Comparison of ENCODE assay signal across 19 cellular contexts in the genomic region with DNA sequence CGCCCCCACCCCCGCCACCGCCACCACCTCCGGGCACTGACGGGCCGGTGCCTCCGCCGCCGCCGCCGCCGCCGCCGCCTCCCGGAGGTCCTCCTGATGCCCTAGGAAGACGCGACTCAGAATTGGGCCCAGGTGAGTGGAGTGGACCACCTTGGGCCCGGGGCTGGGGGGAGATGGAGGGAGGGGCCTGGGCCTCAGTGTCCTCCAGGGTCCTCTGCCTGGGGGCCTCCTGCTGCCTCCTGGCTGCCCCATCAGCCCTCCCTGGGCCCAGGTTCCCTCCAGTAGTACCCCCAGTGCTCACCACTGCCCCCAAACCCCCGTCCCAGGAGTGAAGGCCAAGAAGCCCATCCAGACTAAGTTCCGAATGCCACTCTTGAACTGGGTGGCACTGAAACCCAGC. TPM values are rescaled to one million over a fixed set of nuclear protein-coding genes. Genes with fewer than 3 reads are reported as not detected.
DNase-seq lines count a peak whose midpoint lies in the region; ATAC-seq and TF ChIP-seq lines count a peak whose summit lies in the region.
"Had no signal": no experiment of that assay in that cellular context is flagged by ENCODE, and none has a peak within 500 bp of the region (broad histone marks: within the 10 kb centered on the region; RNA-seq: fewer than 3 reads in every experiment).

No MANE protein-coding gene starts in this region.

- H3K4me3 ChIP-seq in AG04450 (ENCODE audit: low read depth, low read length) (no peak overlapping the region), neural progenitor cell (peak overlapping the region; percentile 65)
- no peak overlapping the region for H3K4me3 ChIP-seq in effector memory CD4-positive, alpha-beta T cell (ENCODE audit: insufficient read depth, low read depth, low read length, poor library complexity, severe bottlenecking)

- no peak overlapping the region for H2BK12ac ChIP-seq in H9 (ENCODE audit: insufficient read length, low read depth, low read length)

- H3K14ac ChIP-seq in H9 (ENCODE audit: insufficient read depth, low read length) = no peak overlapping the region

- no peak overlapping the region for H3K56ac ChIP-seq in H9 (ENCODE audit: insufficient read length, low read depth, low read length)

- ATAC-seq in left lobe of liver = no peak
- ATAC-seq: naive thymus-derived CD4-positive, alpha-beta T cell had no signal

- H2AFZ ChIP-seq in H9 (ENCODE audit: low read length) (no peak overlapping the region), neural progenitor cell (replicated peaks) (no peak overlapping the region)

- H3K9me3 ChIP-seq in AG04450 (ENCODE audit: control insufficient read depth, insufficient read depth, low read length) (no peaks in the 10 kb centered on the region; the same call in 1 of the 2 replicates), H9 (ENCODE audit: control insufficient read depth, low read depth, low read length) (no peaks in the 10 kb centered on the region), neural progenitor cell (ENCODE audit: low read depth) (no peaks in the 10 kb centered on the region)
- no peaks in the 10 kb centered on the region for H3K9me3 ChIP-seq in effector memory CD4-positive, alpha-beta T cell (ENCODE audit: control insufficient read depth, low read length)
- H3K9me3 ChIP-seq: sigmoid colon had no signal

- DNase-seq in AG04450 (ENCODE audit: low read depth, low spot score) (no peak), H9 (no peak), neural progenitor cell (ENCODE audit: low spot score) (no peak), T-helper 9 cell (no peak), DMS79 treated with DMSO at 0.1 percent for 48 hours (lab: John Stamatoyannopoulos, UW) (no peak), left lobe of liver (ENCODE audit: low spot score) (no peak), NCI-H526 (lab: John Stamatoyannopoulos, UW) (no peak)
- no peak for DNase-seq in effector memory CD4-positive, alpha-beta T cell
- DNase-seq: activated CD4-positive, alpha-beta T cell treated with anti-CD3 and anti-CD28 coated beads, Interleukin-2, amount 50 U/mL, for 4 hours; activated effector memory CD4-positive, alpha-beta T cell treated with anti-CD3 and anti-CD28 coated beads, Interleukin-2, amount 50 U/mL, for 16 hours; AML-193; naive thymus-derived CD4-positive, alpha-beta T cell; NCI-H1092; SHP77; sigmoid colon; stimulated activated naive CD4-positive, alpha-beta T cell treated with Interleukin-2 at 50 U/mL for 16 hours; T1000 had no signal

- H4K20me1 ChIP-seq in H9 (ENCODE audit: control insufficient read depth, insufficient read depth, insufficient read length) (no peaks in the 10 kb centered on the region), neural progenitor cell (ENCODE audit: low read depth) (peaks cover 8% of the 10 kb centered on the region)

- peaks cover 96% of the 10 kb centered on the region for H3K36me3 ChIP-seq in effector memory CD4-positive, alpha-beta T cell (ENCODE audit: control insufficient read depth, insufficient read depth, low read length)
- H3K36me3 ChIP-seq in neural progenitor cell = no peaks in the 10 kb centered on the region
- H3K36me3 ChIP-seq: sigmoid colon had no signal

- no peak overlapping the region for H3K4ac ChIP-seq in H9 (ENCODE audit: low read depth, low read length)

- peaks cover 3% of the 10 kb centered on the region; the same call in 1 of the 2 replicates for H3K4me1 ChIP-seq in H9 (ENCODE audit: insufficient read depth, low read length)
- peaks cover 20% of the 10 kb centered on the region for H3K4me1 ChIP-seq in effector memory CD4-positive, alpha-beta T cell (ENCODE audit: control insufficient read depth, insufficient read depth, low read length, poor library complexity, severe bottlenecking)
- peaks cover 14% of the 10 kb centered on the region for H3K4me1 ChIP-seq in neural progenitor cell

- no peak overlapping the region for H4K91ac ChIP-seq in H9 (ENCODE audit: insufficient read length, low read depth, low read length)

- no peak overlapping the region for H3K9ac ChIP-seq in H9 (ENCODE audit: extremely low read depth, insufficient read length, low read length)
- H3K9ac ChIP-seq in neural progenitor cell = no peak overlapping the region

- H4K8ac ChIP-seq in H9 (replicated peaks; ENCODE audit: insufficient read length, low read depth, low read length) = no peak overlapping the region

- no peak overlapping the region for H2BK20ac ChIP-seq in H9 (ENCODE audit: low read depth, low read length, poor library complexity, severe bottlenecking)

- no peak overlapping the region for H3K4me2 ChIP-seq in H9 (ENCODE audit: insufficient read depth, insufficient read length, low read length)
- peak overlapping the region; percentile 99 for H3K4me2 ChIP-seq in neural progenitor cell

- H3K36me3 Mint-ChIP-seq in H9 (ENCODE audit: insufficient read depth in 1 of 3, low read depth in 3 of 3) (peaks cover 0 to 4% (median 0%) of the 10 kb centered on the region in 3 experiments; a peak in 2 of 7 replicates), neural progenitor cell (no peaks in the 10 kb centered on the region)

- H2BK15ac ChIP-seq in H9 (ENCODE audit: low read depth, low read length) = no peak overlapping the region

- no peak overlapping the region for H3T11ph ChIP-seq in H9 (ENCODE audit: low read length)

- H2BK120ac ChIP-seq in H9 (ENCODE audit: low read depth, low read length, poor library complexity, severe bottlenecking) = no peak overlapping the region

- no peaks in the 10 kb centered on the region for H3K79me2 ChIP-seq in H9 (ENCODE audit: insufficient read depth, low read length)
- H3K79me2 ChIP-seq in neural progenitor cell (ENCODE audit: low read depth) = no peaks in the 10 kb centered on the region

- H3K27ac ChIP-seq in AG04450 (ENCODE audit: low read depth, low read length) = peak overlapping the region; percentile 21
- no peak overlapping the region for H3K27ac ChIP-seq in H9 (ENCODE audit: insufficient read length, low read depth, low read length)
- H3K27ac ChIP-seq in effector memory CD4-positive, alpha-beta T cell (ENCODE audit: insufficient read depth, low read length, poor library complexity, severe bottlenecking) = peak overlapping the region; percentile 28
- H3K27ac ChIP-seq in neural progenitor cell = no peak overlapping the region
- H3K27ac ChIP-seq: sigmoid colon had no signal

- TF ChIP-seq CTCF in AG04450 (IDR thresholded peaks at IDR 0.05; ENCODE audit: low read depth, low read length) (no peak), H9 (conservative IDR thresholded peaks at IDR 0.05) (no peak), neural progenitor cell (IDR thresholded peaks at IDR 0.05) (no peak)

- H3K4me3 Mint-ChIP-seq in H9 (peak overlapping the region; percentile 60 to 76), neural progenitor cell (peak overlapping the region; percentile 82)
- H3K4me3 Mint-ChIP-seq: IgD-negative memory B cell; naive thymus-derived CD4-positive, alpha-beta T cell had no signal

- H3K9me3 Mint-ChIP-seq in H9 (no peaks in the 10 kb centered on the region; a peak in 1 of 5 replicates), neural progenitor cell (no peaks in the 10 kb centered on the region)
- H3K9me3 Mint-ChIP-seq: IgD-negative memory B cell; naive thymus-derived CD4-positive, alpha-beta T cell had no signal

- H3K27me3 Mint-ChIP-seq in H9 (ENCODE audit: low read depth) (peaks cover 63% of the 10 kb centered on the region), neural progenitor cell (ENCODE audit: insufficient read depth, low read depth) (peaks cover 39% of the 10 kb centered on the region)
- H3K27me3 Mint-ChIP-seq: IgD-negative memory B cell; naive thymus-derived CD4-positive, alpha-beta T cell had no signal

- no peak overlapping the region for H3K18ac ChIP-seq in H9 (ENCODE audit: insufficient read length, low read depth, low read length)

- H3K79me1 ChIP-seq in H9 (ENCODE audit: insufficient read depth, low read depth, low read length, poor library complexity, severe bottlenecking) = no peaks in the 10 kb centered on the region

- peaks cover 31% of the 10 kb centered on the region for H3F3A ChIP-seq in neural progenitor cell (ENCODE audit: low read depth)

- H3K27ac Mint-ChIP-seq in H9 (no peak overlapping the region), neural progenitor cell (no peak overlapping the region)

- H3K4me1 Mint-ChIP-seq in H9 = peaks cover 15 to 28% of the 10 kb centered on the region in 2 experiments
- H3K4me1 Mint-ChIP-seq in neural progenitor cell = peaks cover 19% of the 10 kb centered on the region

- peaks cover 14% of the 10 kb centered on the region for H3K23me2 ChIP-seq in H9 (ENCODE audit: insufficient read length, low read depth, low read length, poor library complexity, severe bottlenecking)

- no peak overlapping the region for H2AK5ac ChIP-seq in H9 (ENCODE audit: insufficient read length, low read length)

- peaks cover 14% of the 10 kb centered on the region for H3K27me3 ChIP-seq in AG04450 (ENCODE audit: control insufficient read depth, insufficient read depth, low read length)
- H3K27me3 ChIP-seq in H9 (ENCODE audit: insufficient read depth, low read length) = peaks cover 4% of the 10 kb centered on the region; the same call in 1 of the 2 replicates
- H3K27me3 ChIP-seq in effector memory CD4-positive, alpha-beta T cell (replicated peaks; ENCODE audit: control insufficient read depth, insufficient read depth, low read length, poor library complexity, severe bottlenecking) = no peaks in the 10 kb centered on the region
- H3K27me3 ChIP-seq in neural progenitor cell = peaks cover 27% of the 10 kb centered on the region

- CTCF ChIA-PET in AG04450 (lab: Charles Lee) = interaction anchor here (0.5 to 3.3 kb wide), 4 partner anchors 12 to 176 kb away, joined by 3 to 11 read pairs (median 4); a partner anchor contains a TSS

- WGBS in H9 (ENCODE audit: extremely low coverage, insufficient read length, low lambda C conversion rate) = no CpG with 5 or more reads among the region's 20 CpGs

- no peak overlapping the region for H2BK5ac ChIP-seq in H9 (ENCODE audit: insufficient read length, low read length)

- no peak overlapping the region for H4K5ac ChIP-seq in H9 (ENCODE audit: insufficient read length, low read depth, low read length)

- no peak overlapping the region for H3K23ac ChIP-seq in H9 (ENCODE audit: insufficient read length, low read depth, low read length)

- POLR2A ChIA-PET in AG04450 (lab: Yijun Ruan, JAX) = no interaction called here

RNA-seq across cellular contexts. Expression of a gene that starts 19.9 kb away (rescaled TPM):
- polyA plus RNA-seq in AG04450 (2011; rRNA removed) = not detected in 2 replicates
- 0.13 TPM in 1 of 2 replicates, not detected in the other for polyA minus RNA-seq in AG04450 (2011; rRNA and poly(A)+ RNA removed)
- total RNA-seq in H9 (2021) (0.42 and 0.81 TPM in 2 replicates), neural progenitor cell (ENCODE audit: low replicate concordance) (not detected in 2 replicates), left lobe of liver (not detected)
- total RNA-seq: epithelial cell of proximal tubule, sigmoid colon had no signal

RNA-seq across cellular contexts. Expression of a gene that starts 20.3 kb away (rescaled TPM):
- 1.1 and 1.8 TPM in 2 replicates for polyA plus RNA-seq in AG04450 (2011; rRNA removed)
- 2.6 and 3.2 TPM in 2 replicates for polyA minus RNA-seq in AG04450 (2011; rRNA and poly(A)+ RNA removed)
- total RNA-seq in H9 (2021) (6.3 and 6.9 TPM in 2 replicates), neural progenitor cell (ENCODE audit: low replicate concordance) (2.0 and 2.4 TPM in 2 replicates), left lobe of liver (3.4 TPM)

Comparison
In these comparisons a context has a peak if more than half of its experiments do, and no peak if none do; other contexts are left out.
1. H3K27ac ChIP-seq: peak in AG04450 (single experiment) and effector memory CD4-positive, alpha-beta T cell (single experiment); none in H9 (single experiment) and neural progenitor cell (single experiment).